In the genomic region with DNA sequence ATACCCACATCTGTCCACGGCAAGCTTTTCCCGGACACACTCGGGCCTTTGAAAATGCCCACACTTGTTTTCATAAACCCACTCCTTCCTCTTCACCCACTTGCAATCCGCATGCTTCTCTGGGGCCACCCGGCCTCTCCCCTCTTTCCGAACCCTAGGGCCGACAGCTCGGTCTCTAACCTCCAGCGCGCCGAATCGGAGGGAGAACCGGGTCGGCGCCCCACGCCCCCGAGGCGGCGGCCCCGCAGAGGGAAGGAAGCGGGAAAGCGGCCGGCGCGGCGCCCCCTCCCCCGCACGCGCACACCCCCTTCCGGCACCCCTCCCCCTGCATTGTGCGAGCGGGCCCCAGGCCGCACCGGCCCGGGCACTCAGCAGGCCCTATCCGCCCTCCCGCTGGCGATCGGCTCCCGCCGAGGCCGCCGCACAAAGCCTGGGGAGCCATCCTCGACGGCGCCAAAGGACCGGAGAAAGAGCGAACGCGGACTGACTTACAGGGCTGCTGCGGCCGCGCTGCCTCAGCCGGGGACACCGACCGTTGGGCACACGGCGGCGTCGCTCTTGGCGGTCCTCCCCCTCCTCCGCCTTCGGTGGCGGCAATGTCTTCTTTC, we compare ENCODE assay signal across 8 cellular contexts. TPM values are rescaled to one million over a fixed set of nuclear protein-coding genes. Genes with fewer than 3 reads are reported as not detected.
DNase-seq lines count a peak whose midpoint lies in the region; ATAC-seq, FAIRE-seq and TF ChIP-seq lines count a peak whose summit lies in the region.

No MANE protein-coding gene starts in this region.

- H3K4me3 ChIP-seq in astrocyte (ENCODE audit: insufficient read depth, low read depth, low read length): peak overlapping the region; percentile 92
- H3K4me3 ChIP-seq in iPS-15b (ENCODE audit: low read depth, low read length): peak overlapping the region; percentile 85
- H3K4me3 ChIP-seq in skeletal muscle satellite cell (ENCODE audit: low read length): peak overlapping the region; percentile 96

- peaks cover 4% of the 10 kb centered on the region for H3K36me3 Mint-ChIP-seq in astrocyte (ENCODE audit: low read depth, unreplicated experiment)

- in situ Hi-C loops in G401 (cut with HindIII; ENCODE audit: low sequenced_read_pairs): no loop called here

- H3K27me3 ChIP-seq in astrocyte (ENCODE audit: insufficient read depth, low read length): no peaks in the 10 kb centered on the region
- peaks cover 6% of the 10 kb centered on the region for H3K27me3 ChIP-seq in iPS-15b (ENCODE audit: control insufficient read depth, insufficient read depth, low read length)
- H3K27me3 ChIP-seq in skeletal muscle satellite cell (ENCODE audit: control insufficient read depth, insufficient read depth, low read length): no peaks in the 10 kb centered on the region

- DNase-seq in ELF-1 (ENCODE audit: low read depth, low spot score) (peak; percentile 77), HUDEP-2 (lab: John Stamatoyannopoulos, UW; ENCODE audit: unreplicated experiment in 76 of 76) (peak in 42 of 76 experiments; percentile 6 to 68 (median 45)), T follicular helper cell (ENCODE audit: low read depth) (peak; percentile 30), astrocyte (ENCODE audit: low read depth) (no peak), G401 (ENCODE audit: low spot score) (no peak)

- peaks cover 19% of the 10 kb centered on the region for H3K4me1 Mint-ChIP-seq in astrocyte (ENCODE audit: low read depth, unreplicated experiment)

- H3K9me3 Mint-ChIP-seq in astrocyte (ENCODE audit: unreplicated experiment): no peaks in the 10 kb centered on the region

- peaks cover 48% of the 10 kb centered on the region for H4K20me1 ChIP-seq in astrocyte (ENCODE audit: insufficient read depth, low read length)

- H3K36me3 ChIP-seq in astrocyte (ENCODE audit: insufficient read depth, low read length) (no peaks in the 10 kb centered on the region), iPS-15b (ENCODE audit: control insufficient read depth, insufficient read depth, low read length) (no peaks in the 10 kb centered on the region), skeletal muscle satellite cell (ENCODE audit: insufficient read depth, low read length) (peaks cover 7% of the 10 kb centered on the region)

- ATAC-seq in GM21423 (IDR thresholded peaks at IDR 0.05; ENCODE audit: unreplicated experiment): peak; percentile 21

- peak overlapping the region; percentile 68 for H2AFZ ChIP-seq in astrocyte (ENCODE audit: low read depth, low read length)

- H3K9ac ChIP-seq in astrocyte (ENCODE audit: low read length) (peak overlapping the region; percentile 89), iPS-15b (ENCODE audit: low read depth, low read length) (peak overlapping the region; percentile 80), skeletal muscle satellite cell (ENCODE audit: low read depth, low read length) (peak overlapping the region; percentile 94)

- TF ChIP-seq CTCF in astrocyte (IDR thresholded peaks at IDR 0.05; ENCODE audit: insufficient read depth, low read depth, low read length): no peak

- FAIRE-seq in astrocyte (lab: Jason Lieb, UNC): no peak

- H3K9me3 ChIP-seq in astrocyte (ENCODE audit: insufficient read depth, low read depth, low read length): no peaks in the 10 kb centered on the region
- H3K9me3 ChIP-seq in iPS-15b (ENCODE audit: control insufficient read depth, insufficient read depth, low read length): no peaks in the 10 kb centered on the region
- H3K9me3 ChIP-seq in skeletal muscle satellite cell (replicated peaks; ENCODE audit: low read length): no peaks in the 10 kb centered on the region

- peak overlapping the region; percentile 95 for H3K27ac ChIP-seq in astrocyte (ENCODE audit: low read depth, low read length)

- H3K27ac Mint-ChIP-seq in astrocyte (ENCODE audit: unreplicated experiment): peak overlapping the region; percentile 18

- peak overlapping the region; percentile 86 for H3K4me2 ChIP-seq in astrocyte (ENCODE audit: low read length)
- H3K4me2 ChIP-seq in skeletal muscle satellite cell (ENCODE audit: low read length): peak overlapping the region; percentile 72

- H3K27me3 Mint-ChIP-seq in astrocyte (ENCODE audit: low read depth, unreplicated experiment): no peaks in the 10 kb centered on the region

- peak overlapping the region; percentile 98 for H3K4me3 Mint-ChIP-seq in astrocyte (ENCODE audit: unreplicated experiment)

- peaks cover 16% of the 10 kb centered on the region for H3K4me1 ChIP-seq in astrocyte (ENCODE audit: insufficient read depth, low read length)
- peaks cover 13% of the 10 kb centered on the region for H3K4me1 ChIP-seq in iPS-15b (ENCODE audit: control insufficient read depth, insufficient read depth, low read length)
- peaks cover 35% of the 10 kb centered on the region for H3K4me1 ChIP-seq in skeletal muscle satellite cell (ENCODE audit: control insufficient read depth, insufficient read depth, low read length)

- peaks cover 53% of the 10 kb centered on the region for H3K79me2 ChIP-seq in astrocyte (ENCODE audit: insufficient read depth, low read length)

RNA-seq across cellular contexts. Expression of gene PUM2, which starts 0.4 kb away (rescaled TPM):
- 55.6 and 69.4 TPM in 2 replicates for total RNA-seq in astrocyte
- 25.1 and 33.0 TPM in 2 replicates for total RNA-seq in skeletal muscle satellite cell (2012; rRNA removed)
- 34.8 and 48.3 TPM in 2 replicates for total RNA-seq in G401 (2014; rRNA removed; shearing (Covaris generic))

Comparison
In these comparisons a context has a peak if more than half of its experiments do, and no peak if none do; other contexts are left out.
1. DNase-seq: peak in ELF-1 (single experiment), HUDEP-2 (42 of 76) and T follicular helper cell (single experiment); none in astrocyte (single experiment) and G401 (single experiment).
2. Peak in every context shown above with its lines, with median percentiles within 50 percentile points of each other: H3K4me3 ChIP-seq and H3K9ac ChIP-seq.